22 cellular contexts compared by ENCODE assay signal in the genomic region with DNA sequence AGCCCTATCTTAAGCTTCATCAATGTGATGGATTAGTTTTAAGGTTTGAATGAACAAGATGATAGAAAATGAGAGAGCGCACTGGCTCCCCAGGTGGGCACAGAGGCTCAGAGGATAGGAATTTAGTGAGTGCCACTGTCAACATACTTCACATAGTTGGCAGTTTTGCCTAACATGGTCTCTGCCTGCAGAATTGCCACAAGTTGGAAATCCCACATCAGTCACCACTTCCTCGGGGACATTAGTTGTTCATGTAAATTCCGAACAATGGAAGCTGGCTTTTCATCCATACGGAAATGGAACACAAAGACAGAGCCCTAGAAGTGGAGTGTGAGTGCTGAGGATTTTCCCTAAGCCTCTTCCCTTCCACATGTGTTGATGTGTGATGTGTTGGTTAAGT.
A peak's percentile ranks its signal among the peaks of the same experiment; 100 is the strongest.
DNase-seq lines count a peak whose midpoint lies in the region; ATAC-seq, FAIRE-seq and TF ChIP-seq lines count a peak whose summit lies in the region.
"Had no signal": no experiment of that assay in that cellular context is flagged by ENCODE, and none has a peak within 500 bp of the region (broad histone marks: within the 10 kb centered on the region; RNA-seq: fewer than 3 reads in every experiment).

No MANE protein-coding gene starts in this region.

- no peak overlapping the region for H3K4me2 ChIP-seq in SK-N-SH
- H3K4me2 ChIP-seq in astrocyte (ENCODE audit: low read length) = no peak overlapping the region
- peak overlapping the region; percentile 25 for H3K4me2 ChIP-seq in keratinocyte (ENCODE audit: control insufficient read depth, extremely low read depth, insufficient read depth, low read depth, low read length)

- no peak for TF ChIP-seq EP300 in SK-N-SH (IDR thresholded peaks at IDR 0.05; ENCODE audit: borderline replicate concordance in 1 of 2, low read depth in 1 of 2, low read length in 1 of 2)

- 52% methylated on average over 4 of the region's 4 CpGs for WGBS in SK-N-SH (ENCODE audit: low lambda C conversion rate)

- no peak overlapping the region for H3K4me3 Mint-ChIP-seq in astrocyte (ENCODE audit: unreplicated experiment)
- H3K4me3 Mint-ChIP-seq: activated naive CD8-positive, alpha-beta T cell treated with anti-CD3 and anti-CD28 coated beads for 36 hours; stimulated activated effector memory CD8-positive, alpha-beta T cell treated with anti-CD3 and anti-CD28 coated beads, Interleukin-12 subunit alpha, Interleukin-12 subunit beta, amount 100 ng/mL, for 72 hours; T-helper 2 cell treated with Interferon-gamma antibody and Interleukin-4, amounts not matched to agents 5 μg/mL and 100 μg/mL, for 36 hours had no signal

- no peak overlapping the region for H3K27ac ChIP-seq in SK-N-SH (ENCODE audit: low read depth in 2 of 2, low read length in 1 of 2)
- no peak overlapping the region for H3K27ac ChIP-seq in astrocyte (ENCODE audit: low read depth, low read length)
- no peak overlapping the region for H3K27ac ChIP-seq in keratinocyte (ENCODE audit: control insufficient read depth, insufficient read depth, low read length)
- H3K27ac ChIP-seq: 22Rv1, GM23248, transverse colon had no signal

- no peaks in the 10 kb centered on the region for H3F3A ChIP-seq in SK-N-SH (replicated peaks; ENCODE audit: insufficient read depth)

- no peak; the same call in 2 of the 3 replicates for ATAC-seq in SK-N-SH treated with all-trans-retinoic acid at 6 μM for 48 hours
- ATAC-seq in HG03095 (IDR thresholded peaks at IDR 0.05; ENCODE audit: unreplicated experiment) = no peak
- no peak for ATAC-seq in GM18505 (IDR thresholded peaks at IDR 0.05; ENCODE audit: unreplicated experiment)
- ATAC-seq: left lobe of liver; stimulated activated effector memory CD8-positive, alpha-beta T cell treated with anti-CD3 and anti-CD28 coated beads, Interleukin-12 subunit alpha, Interleukin-12 subunit beta, amount 100 ng/mL, for 72 hours had no signal

- H3K9ac ChIP-seq in SK-N-SH = no peak overlapping the region
- H3K9ac ChIP-seq in astrocyte (ENCODE audit: low read length) = no peak overlapping the region
- no peak overlapping the region for H3K9ac ChIP-seq in keratinocyte (ENCODE audit: control insufficient read depth, extremely low read depth, insufficient read depth, low read length)
- H3K9ac ChIP-seq: GM23248 had no signal

- no peak for TF ChIP-seq CTCF in SK-N-SH (IDR thresholded peaks at IDR 0.05)
- TF ChIP-seq CTCF in astrocyte (IDR thresholded peaks at IDR 0.05; ENCODE audit: insufficient read depth, low read depth, low read length) = no peak
- no peak for TF ChIP-seq CTCF in keratinocyte (optimal IDR thresholded peaks at IDR 0.05 in 1 of 3, IDR thresholded peaks at IDR 0.05 in 1 of 3, conservative IDR thresholded peaks at IDR 0.05 in 1 of 3; ENCODE audit: extremely low read depth in 1 of 3, insufficient read depth in 2 of 3, low read length in 3 of 3)

- DNase-seq in SK-N-SH (no peak), astrocyte (ENCODE audit: low read depth) (no peak), keratinocyte (ENCODE audit: low read depth, low spot score) (no peak), urothelium cell line (ENCODE audit: low spot score) (peak; percentile 59), SHP77 (lab: John Stamatoyannopoulos, UW) (no peak)
- DNase-seq: activated naive CD8-positive, alpha-beta T cell treated with anti-CD3 and anti-CD28 coated beads for 36 hours; central memory CD4-positive, alpha-beta T cell; GM23248; head of caudate nucleus; NCI-H1694 treated with DMSO at 0.1 percent for 48 hours; NCI-H510A; RPMI8226; stimulated activated CD4-positive, alpha-beta T cell treated with anti-CD3 and anti-CD28 coated beads, Interleukin-4, amount 100 ng/mL, for 4 hours; transverse colon had no signal

- H3K27ac Mint-ChIP-seq in astrocyte (ENCODE audit: unreplicated experiment) = peak overlapping the region; percentile 86
- H3K27ac Mint-ChIP-seq: activated naive CD8-positive, alpha-beta T cell treated with anti-CD3 and anti-CD28 coated beads for 36 hours; stimulated activated effector memory CD8-positive, alpha-beta T cell treated with anti-CD3 and anti-CD28 coated beads, Interleukin-12 subunit alpha, Interleukin-12 subunit beta, amount 100 ng/mL, for 72 hours; T-helper 2 cell treated with Interferon-gamma antibody and Interleukin-4, amounts not matched to agents 5 μg/mL and 100 μg/mL, for 36 hours had no signal

- CTCF ChIA-PET in SK-N-SH (lab: Yijun Ruan, JAX) = no interaction called here

- no peaks in the 10 kb centered on the region for H3K27me3 Mint-ChIP-seq in astrocyte (ENCODE audit: low read depth, unreplicated experiment)

- dilution Hi-C loops in keratinocyte (cut with MboI; ENCODE audit: extremely low pct_ligation_motif_present, low sequenced_read_pairs) = no loop called here

- POLR2A ChIA-PET in SK-N-SH (lab: Yijun Ruan, JAX) = no interaction called here

- no peaks in the 10 kb centered on the region for H3K9me1 ChIP-seq in keratinocyte (ENCODE audit: control insufficient read depth, extremely low read depth, insufficient read depth, low read length)

- H4K20me1 ChIP-seq in SK-N-SH (ENCODE audit: insufficient read depth) (no peaks in the 10 kb centered on the region), astrocyte (ENCODE audit: insufficient read depth, low read length) (no peaks in the 10 kb centered on the region), keratinocyte (ENCODE audit: control insufficient read depth, extremely low read depth, insufficient read depth, low read length) (no peaks in the 10 kb centered on the region)

- H3K79me2 ChIP-seq in SK-N-SH (ENCODE audit: insufficient read depth) = no peaks in the 10 kb centered on the region
- H3K79me2 ChIP-seq in astrocyte (ENCODE audit: insufficient read depth, low read length) = no peaks in the 10 kb centered on the region
- no peaks in the 10 kb centered on the region for H3K79me2 ChIP-seq in keratinocyte (ENCODE audit: control insufficient read depth, insufficient read depth, low read length)

- no peaks in the 10 kb centered on the region for H3K36me3 Mint-ChIP-seq in astrocyte (ENCODE audit: low read depth, unreplicated experiment)
- H3K36me3 Mint-ChIP-seq: activated naive CD8-positive, alpha-beta T cell treated with anti-CD3 and anti-CD28 coated beads for 36 hours; stimulated activated effector memory CD8-positive, alpha-beta T cell treated with anti-CD3 and anti-CD28 coated beads, Interleukin-12 subunit alpha, Interleukin-12 subunit beta, amount 100 ng/mL, for 72 hours had no signal

- H3K9me3 ChIP-seq in SK-N-SH = no peaks in the 10 kb centered on the region
- H3K9me3 ChIP-seq in astrocyte (ENCODE audit: insufficient read depth, low read depth, low read length) = no peaks in the 10 kb centered on the region
- H3K9me3 ChIP-seq in keratinocyte (ENCODE audit: control insufficient read depth, low read depth, low read length) = no peaks in the 10 kb centered on the region
- H3K9me3 ChIP-seq: transverse colon had no signal

- H2AFZ ChIP-seq in SK-N-SH (ENCODE audit: low read depth) (no peak overlapping the region), astrocyte (ENCODE audit: low read depth, low read length) (peak overlapping the region; percentile 37), keratinocyte (ENCODE audit: control insufficient read depth, low read length) (peak overlapping the region; percentile 67)
- H2AFZ ChIP-seq: GM23248 had no signal

- H3K36me3 ChIP-seq in SK-N-SH (replicated peaks in 1 of 2; ENCODE audit: control insufficient read depth in 1 of 2, insufficient read depth in 2 of 2, low read length in 1 of 2) = no peaks in the 10 kb centered on the region
- no peaks in the 10 kb centered on the region for H3K36me3 ChIP-seq in astrocyte (ENCODE audit: insufficient read depth, low read length)
- no peaks in the 10 kb centered on the region for H3K36me3 ChIP-seq in keratinocyte (ENCODE audit: control insufficient read depth in 2 of 2, extremely low read depth in 1 of 2, insufficient read depth in 2 of 2, low read length in 2 of 2)
- H3K36me3 ChIP-seq: transverse colon had no signal

- no peaks in the 10 kb centered on the region for H3K9me3 Mint-ChIP-seq in astrocyte (ENCODE audit: unreplicated experiment)
- H3K9me3 Mint-ChIP-seq: activated naive CD8-positive, alpha-beta T cell treated with anti-CD3 and anti-CD28 coated beads for 36 hours; stimulated activated effector memory CD8-positive, alpha-beta T cell treated with anti-CD3 and anti-CD28 coated beads, Interleukin-12 subunit alpha, Interleukin-12 subunit beta, amount 100 ng/mL, for 72 hours; T-helper 2 cell treated with Interferon-gamma antibody and Interleukin-4, amounts not matched to agents 5 μg/mL and 100 μg/mL, for 36 hours had no signal

- TF ChIP-seq POLR2A in GM18505 (IDR thresholded peaks at IDR 0.05; ENCODE audit: borderline replicate concordance, extremely low read depth, insufficient read depth, insufficient read length) = no peak

- H3K4me1 ChIP-seq in SK-N-SH (ENCODE audit: control insufficient read depth in 1 of 2, insufficient read depth in 2 of 2, low read depth in 1 of 2, low read length in 1 of 2) = peaks cover 3 to 18% of the 10 kb centered on the region in 2 experiments
- no peaks in the 10 kb centered on the region for H3K4me1 ChIP-seq in astrocyte (ENCODE audit: insufficient read depth, low read length)
- H3K4me1 ChIP-seq in keratinocyte (ENCODE audit: control insufficient read depth, extremely low read depth, insufficient read depth, low read length) = peaks cover 10% of the 10 kb centered on the region
- H3K4me1 ChIP-seq: transverse colon had no signal

- TF ChIP-seq RAD21 in SK-N-SH (IDR thresholded peaks at IDR 0.05; ENCODE audit: low read length) = no peak

- H3K4me1 Mint-ChIP-seq in astrocyte (ENCODE audit: low read depth, unreplicated experiment) = peaks cover 18% of the 10 kb centered on the region
- H3K4me1 Mint-ChIP-seq: activated naive CD8-positive, alpha-beta T cell treated with anti-CD3 and anti-CD28 coated beads for 36 hours; stimulated activated effector memory CD8-positive, alpha-beta T cell treated with anti-CD3 and anti-CD28 coated beads, Interleukin-12 subunit alpha, Interleukin-12 subunit beta, amount 100 ng/mL, for 72 hours had no signal

- no peaks in the 10 kb centered on the region for H3K9me2 ChIP-seq in SK-N-SH

- FAIRE-seq in astrocyte (lab: Jason Lieb, UNC) = peak; percentile 5
- peak; percentile 65 for FAIRE-seq in keratinocyte (lab: Jason Lieb, UNC)
- FAIRE-seq in urothelium cell line (lab: Jason Lieb, UNC) = no peak
- FAIRE-seq: endothelial cell of umbilical vein had no signal

- H3K27me3 ChIP-seq in SK-N-SH (ENCODE audit: insufficient read depth) (no peaks in the 10 kb centered on the region), astrocyte (ENCODE audit: insufficient read depth, low read length) (no peaks in the 10 kb centered on the region), keratinocyte (ENCODE audit: control insufficient read depth, extremely low read depth, insufficient read depth, low read length) (no peaks in the 10 kb centered on the region)
- H3K27me3 ChIP-seq: transverse colon had no signal

- no peak overlapping the region for H3K4me3 ChIP-seq in SK-N-SH (ENCODE audit: low read depth in 2 of 2, low read length in 1 of 2)
- no peak overlapping the region for H3K4me3 ChIP-seq in astrocyte (ENCODE audit: insufficient read depth, low read depth, low read length)
- H3K4me3 ChIP-seq in keratinocyte (ENCODE audit: control insufficient read depth in 2 of 3, extremely low read depth in 1 of 3, insufficient read depth in 2 of 3, low read depth in 1 of 3, low read length in 3 of 3) = no peak overlapping the region
- H3K4me3 ChIP-seq: GM23248, transverse colon had no signal
